Comparison of ENCODE assay signal across 20 cellular contexts in the genomic region with DNA sequence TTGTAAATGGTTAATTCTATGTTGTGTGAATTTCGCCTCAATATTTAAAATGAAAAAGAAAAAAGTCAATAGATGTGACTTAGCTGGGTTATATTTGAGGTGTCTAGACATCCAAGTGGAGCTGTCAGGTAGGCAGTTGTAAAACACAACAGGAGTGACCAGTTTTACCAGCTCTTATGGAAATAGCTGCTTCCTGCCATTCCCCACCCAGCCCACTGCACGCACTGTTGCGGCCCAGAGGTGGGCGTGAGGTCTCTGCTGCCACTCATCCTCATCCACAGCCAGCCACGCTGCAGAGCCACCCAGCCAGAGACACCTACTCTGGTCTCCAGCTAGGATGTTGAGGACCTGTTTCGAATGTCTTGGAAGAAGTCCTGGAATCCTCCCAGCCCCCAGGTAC. TPM values are rescaled to one million over a fixed set of nuclear protein-coding genes. Genes with fewer than 3 reads are reported as not detected.
DNase-seq lines count a peak whose midpoint lies in the region; ATAC-seq, FAIRE-seq and TF ChIP-seq lines count a peak whose summit lies in the region.
"Had no signal": no experiment of that assay in that cellular context is flagged by ENCODE, and none has a peak within 500 bp of the region (broad histone marks: within the 10 kb centered on the region; RNA-seq: fewer than 3 reads in every experiment).

No MANE protein-coding gene starts in this region.

- POLR2A ChIA-PET in HepG2 (lab: Yijun Ruan, JAX): no interaction called here

- no peak overlapping the region for H3K4me2 ChIP-seq in HepG2 (ENCODE audit: low read depth, low read length)
- H3K4me2 ChIP-seq: BLaER1, KMS-11 had no signal

- H3K36me3 ChIP-seq in HepG2 (replicated peaks in 1 of 2; ENCODE audit: control insufficient read depth in 1 of 2, insufficient read depth in 2 of 2, low read length in 2 of 2) (no peaks in the 10 kb centered on the region), right lobe of liver (no peaks in the 10 kb centered on the region), stomach (no peaks in the 10 kb centered on the region)
- H3K36me3 ChIP-seq: BLaER1, SJSA1 had no signal

- BruUV-seq in HepG2 (replicated peaks; lab: Mats Ljungman, UMichigan): no TSS peak

- H3K4me3 ChIP-seq in HepG2 (replicated peaks in 1 of 3; ENCODE audit: insufficient read depth in 1 of 3, low read depth in 2 of 3, low read length in 3 of 3): no peak overlapping the region
- H3K4me3 ChIP-seq in right lobe of liver: no peak overlapping the region
- H3K4me3 ChIP-seq in stomach: no peak overlapping the region
- H3K4me3 ChIP-seq: BLaER1, SJSA1 had no signal

- ATAC-seq in HepG2: peak; percentile 45; the same call in 2 of the 3 replicates
- ATAC-seq in right lobe of liver: no peak

- TF ChIP-seq RAD21 in HepG2 (CRISPR knock-in tag; IDR thresholded peaks at IDR 0.05): no peak

- DNase-seq in HepG2 (ENCODE audit: low spot score): no peak
- DNase-seq in right lobe of liver: no peak
- DNase-seq in NCI-H526 treated with DMSO at 0.1 percent for 48 hours (lab: John Stamatoyannopoulos, UW): peak; percentile 46
- DNase-seq in islet precursor cell: peak; percentile 81
- no peak for DNase-seq in stimulated activated naive CD4-positive, alpha-beta T cell treated with Interleukin-2 at 50 U/mL for 16 hours (lab: John Stamatoyannopoulos, UW)
- DNase-seq in NCI-H2029 (lab: John Stamatoyannopoulos, UW): no peak
- no peak for DNase-seq in stomach
- no peak for DNase-seq in activated effector memory CD4-positive, alpha-beta T cell treated with anti-CD3 and anti-CD28 coated beads, Interleukin-2, amount 50 U/mL, for 16 hours
- DNase-seq: CD4-positive, alpha-beta memory T cell; DMS79; HFFc6; NCI-H1417 treated with DMSO at 0.1 percent for 48 hours; NCI-H187 treated with DMSO at 0.1 percent for 48 hours; NCI-H774 had no signal

- H3K27me3 ChIP-seq in HepG2 (ENCODE audit: control insufficient read depth in 1 of 2, insufficient read depth in 2 of 2, low read length in 2 of 2) (peaks cover 0 to 33% of the 10 kb centered on the region in 2 experiments; a peak in 3 of 5 replicates), right lobe of liver (no peaks in the 10 kb centered on the region), stomach (peaks cover 0 to 14% (median 0%) of the 10 kb centered on the region in 3 donors)
- H3K27me3 ChIP-seq: BLaER1 had no signal

- no peak for TF ChIP-seq CTCF in HepG2 (CRISPR knock-in tag; IDR thresholded peaks at IDR 0.05)
- TF ChIP-seq CTCF in right lobe of liver (IDR thresholded peaks at IDR 0.05): no peak
- TF ChIP-seq CTCF in stomach (IDR thresholded peaks at IDR 0.05): no peak

- in situ Hi-C loops in HepG2 (cut with HindIII; ENCODE audit: extremely low pct_ligation_motif_present, low pct_unique_long_range_greater_than_20kb): no loop called here

- H3K9ac ChIP-seq in HepG2 (ENCODE audit: insufficient read depth, low read depth, low read length): no peak overlapping the region
- H3K9ac ChIP-seq: BLaER1, KMS-11 had no signal

- H4K20me1 ChIP-seq in HepG2 (ENCODE audit: insufficient read depth, low read length): no peaks in the 10 kb centered on the region
- H4K20me1 ChIP-seq: BLaER1 had no signal

- H3K27ac ChIP-seq in HepG2 (ENCODE audit: extremely low read length, insufficient read depth, low read length): no peak overlapping the region
- H3K27ac ChIP-seq in right lobe of liver: no peak overlapping the region
- no peak overlapping the region for H3K27ac ChIP-seq in stomach
- H3K27ac ChIP-seq: BLaER1, KMS-11, RWPE1, SJSA1 had no signal

- no peaks in the 10 kb centered on the region for H3K9me3 ChIP-seq in HepG2 (ENCODE audit: low read length)
- no peaks in the 10 kb centered on the region for H3K9me3 ChIP-seq in right lobe of liver
- no peaks in the 10 kb centered on the region for H3K9me3 ChIP-seq in stomach
- H3K9me3 ChIP-seq: BLaER1, SJSA1 had no signal

- FAIRE-seq in HepG2 (lab: Jason Lieb, UNC): no peak
- FAIRE-seq: A204.1, H1 had no signal

- H3K79me2 ChIP-seq in HepG2 (ENCODE audit: insufficient read depth, low read length): no peaks in the 10 kb centered on the region

- TF ChIP-seq POLR2A in HepG2 (IDR thresholded peaks at IDR 0.05; ENCODE audit: insufficient read depth in 1 of 2, low read depth in 2 of 2, low read length in 2 of 2) (no peak), right lobe of liver (IDR thresholded peaks at IDR 0.05) (no peak), stomach (IDR thresholded peaks at IDR 0.05) (no peak)

- CTCF ChIA-PET in HepG2 (lab: Yijun Ruan, JAX; ENCODE audit: low intra/inter-chr PET ratio, low total read pairs): no interaction called here

- H3K4me1 ChIP-seq in HepG2 (ENCODE audit: insufficient read depth, low read length) (no peaks in the 10 kb centered on the region), right lobe of liver (no peaks in the 10 kb centered on the region), stomach (peaks cover 0 to 6% (median 0%) of the 10 kb centered on the region in 4 donors)
- H3K4me1 ChIP-seq: SJSA1 had no signal

- no peak overlapping the region for H2AFZ ChIP-seq in HepG2 (ENCODE audit: low read length)

- TF ChIP-seq EP300 in HepG2 (IDR thresholded peaks at IDR 0.05; ENCODE audit: low read depth in 2 of 2, low read length in 2 of 2) (no peak), HepG2 (CRISPR knock-in tag; IDR thresholded peaks at IDR 0.05; ENCODE audit: borderline replicate concordance) (no peak), stomach (IDR thresholded peaks at IDR 0.05) (no peak)

- 11% methylated on average over 4 of the region's 6 CpGs for WGBS in HepG2 (ENCODE audit: low lambda C conversion rate)
- 95% methylated on average over 1 of the region's 6 CpGs for WGBS in right lobe of liver (ENCODE audit: insufficient coverage, low coverage, low lambda C conversion rate, missing lambda C conversion rate)
- WGBS in stomach, 5 donors: 54 to 81% (median 60%) methylated on average over 6 of the region's 6 CpGs

- intact Hi-C loops in HepG2 (cut with micrococcal nuclease; ENCODE audit: unreplicated experiment) (no loop called here), right lobe of liver (cut with DNase I) (no loop called here), stomach (cut with DNase I; ENCODE audit: low total_unique reads) (no loop called here)

RNA-seq across cellular contexts. Expression of a gene that starts 3.4 kb away (rescaled TPM):
- total RNA-seq in HepG2 (2016; rRNA removed; fragmentation: Illumina TruSeq; extraction: Trizol): 0.11 TPM in 1 of 2 replicates, not detected in the other
- not detected in 2 replicates for total RNA-seq in HepG2 (2016; cell fraction: cytosol; rRNA removed; fragmentation: Illumina TruSeq; extraction: Trizol; ENCODE audit: low read depth)
- total RNA-seq in HepG2 (2016; cell fraction: insoluble cytoplasmic fraction; rRNA removed; fragmentation: Illumina TruSeq; extraction: Trizol): 0.06 TPM in 1 of 2 replicates, not detected in the other
- not detected in 2 replicates for total RNA-seq in HepG2 (2016; cell fraction: membrane; rRNA removed; fragmentation: Illumina TruSeq; extraction: Trizol)
- not detected in 2 replicates for total RNA-seq in HepG2 (2016; cell fraction: nucleus; rRNA removed; fragmentation: Illumina TruSeq; extraction: Trizol)
- polyA plus RNA-seq in HepG2 (2011; rRNA removed): 0.03 TPM in 1 of 2 replicates, not detected in the other
- not detected in 2 replicates for polyA plus RNA-seq in HepG2 (2011; cell fraction: cytosol; rRNA removed)
- 0.05 and 0.11 TPM in 2 replicates for polyA plus RNA-seq in HepG2 (2011; cell fraction: nucleus; rRNA removed)
- polyA plus RNA-seq in HepG2 (2012): 0.16 and 0.19 TPM in 2 replicates
- not detected in 2 replicates for polyA plus RNA-seq in HepG2 (2016; cell fraction: cytosol; fragmentation: Illumina TruSeq; extraction: Trizol; ENCODE audit: low read depth)
- polyA plus RNA-seq in HepG2 (2016; cell fraction: insoluble cytoplasmic fraction; fragmentation: Illumina TruSeq; extraction: Trizol; ENCODE audit: low read depth): not detected in 2 replicates
- polyA plus RNA-seq in HepG2 (2016; cell fraction: membrane; fragmentation: Illumina TruSeq; extraction: Trizol; ENCODE audit: low read depth): not detected in 2 replicates
- 0.21 TPM in 1 of 2 replicates, not detected in the other for polyA plus RNA-seq in HepG2 (2016; cell fraction: nucleus; fragmentation: Illumina TruSeq; extraction: Trizol; ENCODE audit: insufficient read depth, low read depth)
- 0.22 and 5.5 TPM in 2 replicates for polyA minus RNA-seq in HepG2 (2011; rRNA and poly(A)+ RNA removed; ENCODE audit: low replicate concordance)
- not detected in 2 replicates for polyA minus RNA-seq in HepG2 (2011; cell fraction: cytosol; rRNA and poly(A)+ RNA removed)
- polyA minus RNA-seq in HepG2 (2011; cell fraction: nucleus; rRNA and poly(A)+ RNA removed): not detected in 2 replicates
- under 1 TPM in 3 of 6 experiments, not detected in 3; 0.20 to 0.29 (median 0.22) TPM for total RNA-seq in right lobe of liver
- 1 to 10 TPM in 2 of 5 donors, not detected in 3; 2.7 to 3.9 TPM for total RNA-seq in stomach
- polyA plus RNA-seq in stomach: 10 to 100 TPM in 1 of 3 donors, under 1 TPM in 1, not detected in 1; 0.12 to 10.5 TPM
- total RNA-seq: H1, HFFc6, SJSA1 had no signal

RNA-seq across cellular contexts. Expression of a gene that starts 19.5 kb away (rescaled TPM):
- 187 and 239 TPM in 2 replicates for total RNA-seq in HepG2 (2016; rRNA removed; fragmentation: Illumina TruSeq; extraction: Trizol)
- 22.3 and 28.3 TPM in 2 replicates for total RNA-seq in HepG2 (2016; cell fraction: cytosol; rRNA removed; fragmentation: Illumina TruSeq; extraction: Trizol; ENCODE audit: low read depth)
- total RNA-seq in HepG2 (2016; cell fraction: insoluble cytoplasmic fraction; rRNA removed; fragmentation: Illumina TruSeq; extraction: Trizol): 185 and 243 TPM in 2 replicates
- 36.4 and 40.0 TPM in 2 replicates for total RNA-seq in HepG2 (2016; cell fraction: membrane; rRNA removed; fragmentation: Illumina TruSeq; extraction: Trizol)
- total RNA-seq in HepG2 (2016; cell fraction: nucleus; rRNA removed; fragmentation: Illumina TruSeq; extraction: Trizol): 83.4 and 83.5 TPM in 2 replicates
- polyA plus RNA-seq in HepG2 (2011; rRNA removed): 121 and 145 TPM in 2 replicates
- 103 and 117 TPM in 2 replicates for polyA plus RNA-seq in HepG2 (2011; cell fraction: cytosol; rRNA removed)
- polyA plus RNA-seq in HepG2 (2011; cell fraction: nucleus; rRNA removed): 77.0 and 103 TPM in 2 replicates
- polyA plus RNA-seq in HepG2 (2012): 104 and 124 TPM in 2 replicates
- 8.3 and 9.0 TPM in 2 replicates for polyA plus RNA-seq in HepG2 (2016; cell fraction: cytosol; fragmentation: Illumina TruSeq; extraction: Trizol; ENCODE audit: low read depth)
- polyA plus RNA-seq in HepG2 (2016; cell fraction: insoluble cytoplasmic fraction; fragmentation: Illumina TruSeq; extraction: Trizol; ENCODE audit: low read depth): 233 and 236 TPM in 2 replicates
- polyA plus RNA-seq in HepG2 (2016; cell fraction: membrane; fragmentation: Illumina TruSeq; extraction: Trizol; ENCODE audit: low read depth): 19.8 and 20.6 TPM in 2 replicates
- polyA plus RNA-seq in HepG2 (2016; cell fraction: nucleus; fragmentation: Illumina TruSeq; extraction: Trizol; ENCODE audit: insufficient read depth, low read depth): 120 and 131 TPM in 2 replicates
- polyA minus RNA-seq in HepG2 (2011; rRNA and poly(A)+ RNA removed; ENCODE audit: low replicate concordance): 54.2 and 110 TPM in 2 replicates
- polyA minus RNA-seq in HepG2 (2011; cell fraction: cytosol; rRNA and poly(A)+ RNA removed): 55.3 and 55.4 TPM in 2 replicates
- polyA minus RNA-seq in HepG2 (2011; cell fraction: nucleus; rRNA and poly(A)+ RNA removed): 61.8 and 65.1 TPM in 2 replicates
- total RNA-seq in right lobe of liver: 10 to 100 TPM; 21.6 to 41.7 (median 32.2) TPM
- 10 to 100 TPM; 17.5 to 78.2 (median 49.7) TPM for total RNA-seq in stomach
- polyA plus RNA-seq in stomach: 10 to 100 TPM; 47.3 to 61.0 (median 48.7) TPM

RNA-seq across cellular contexts. Expression of a gene that starts 53.7 kb away (rescaled TPM):
- total RNA-seq in HepG2 (2016; rRNA removed; fragmentation: Illumina TruSeq; extraction: Trizol): 5.5 and 12.2 TPM in 2 replicates
- total RNA-seq in HepG2 (2016; cell fraction: cytosol; rRNA removed; fragmentation: Illumina TruSeq; extraction: Trizol; ENCODE audit: low read depth): 4.0 and 6.2 TPM in 2 replicates
- 4.5 and 13.3 TPM in 2 replicates for total RNA-seq in HepG2 (2016; cell fraction: insoluble cytoplasmic fraction; rRNA removed; fragmentation: Illumina TruSeq; extraction: Trizol)
- total RNA-seq in HepG2 (2016; cell fraction: membrane; rRNA removed; fragmentation: Illumina TruSeq; extraction: Trizol): 6.1 and 6.4 TPM in 2 replicates
- total RNA-seq in HepG2 (2016; cell fraction: nucleus; rRNA removed; fragmentation: Illumina TruSeq; extraction: Trizol): 18.5 and 23.9 TPM in 2 replicates
- polyA plus RNA-seq in HepG2 (2011; rRNA removed): 17.6 and 23.9 TPM in 2 replicates
- 13.7 and 17.1 TPM in 2 replicates for polyA plus RNA-seq in HepG2 (2011; cell fraction: cytosol; rRNA removed)
- polyA plus RNA-seq in HepG2 (2011; cell fraction: nucleus; rRNA removed): 145 and 163 TPM in 2 replicates
- 21.6 and 30.9 TPM in 2 replicates for polyA plus RNA-seq in HepG2 (2012)
- polyA plus RNA-seq in HepG2 (2016; cell fraction: cytosol; fragmentation: Illumina TruSeq; extraction: Trizol; ENCODE audit: low read depth): 3.7 and 4.2 TPM in 2 replicates
- 7.1 and 11.5 TPM in 2 replicates for polyA plus RNA-seq in HepG2 (2016; cell fraction: insoluble cytoplasmic fraction; fragmentation: Illumina TruSeq; extraction: Trizol; ENCODE audit: low read depth)
- polyA plus RNA-seq in HepG2 (2016; cell fraction: membrane; fragmentation: Illumina TruSeq; extraction: Trizol; ENCODE audit: low read depth): 7.0 and 7.3 TPM in 2 replicates
- polyA plus RNA-seq in HepG2 (2016; cell fraction: nucleus; fragmentation: Illumina TruSeq; extraction: Trizol; ENCODE audit: insufficient read depth, low read depth): 81.4 and 86.8 TPM in 2 replicates
- polyA minus RNA-seq in HepG2 (2011; rRNA and poly(A)+ RNA removed; ENCODE audit: low replicate concordance): 15.4 and 23.1 TPM in 2 replicates
- 15.4 and 18.7 TPM in 2 replicates for polyA minus RNA-seq in HepG2 (2011; cell fraction: cytosol; rRNA and poly(A)+ RNA removed)
- 34.1 and 36.2 TPM in 2 replicates for polyA minus RNA-seq in HepG2 (2011; cell fraction: nucleus; rRNA and poly(A)+ RNA removed)
- total RNA-seq in right lobe of liver: 10 to 100 TPM in 5 of 6 experiments, 1 to 10 TPM in 1; 9.7 to 23.5 (median 15.7) TPM
- 100 to 1,000 TPM in 2 of 5 donors, 10 to 100 TPM in 3; 15.8 to 307 (median 54.2) TPM for total RNA-seq in stomach
- polyA plus RNA-seq in stomach: 10 to 100 TPM; 15.7 to 30.1 (median 25.2) TPM

RNA-seq across cellular contexts. Expression of a gene that starts 53.8 kb away (rescaled TPM):
- 3.1 and 8.7 TPM in 2 replicates for total RNA-seq in HepG2 (2016; rRNA removed; fragmentation: Illumina TruSeq; extraction: Trizol)
- total RNA-seq in HepG2 (2016; cell fraction: cytosol; rRNA removed; fragmentation: Illumina TruSeq; extraction: Trizol; ENCODE audit: low read depth): 3.2 and 3.4 TPM in 2 replicates
- total RNA-seq in HepG2 (2016; cell fraction: insoluble cytoplasmic fraction; rRNA removed; fragmentation: Illumina TruSeq; extraction: Trizol): 3.5 and 11.2 TPM in 2 replicates
- 3.1 and 3.2 TPM in 2 replicates for total RNA-seq in HepG2 (2016; cell fraction: membrane; rRNA removed; fragmentation: Illumina TruSeq; extraction: Trizol)
- total RNA-seq in HepG2 (2016; cell fraction: nucleus; rRNA removed; fragmentation: Illumina TruSeq; extraction: Trizol): 12.9 and 13.6 TPM in 2 replicates
- polyA plus RNA-seq in HepG2 (2011; rRNA removed): 13.2 and 21.1 TPM in 2 replicates
- 5.5 and 7.6 TPM in 2 replicates for polyA plus RNA-seq in HepG2 (2011; cell fraction: cytosol; rRNA removed)
- polyA plus RNA-seq in HepG2 (2011; cell fraction: nucleus; rRNA removed): 121 and 146 TPM in 2 replicates
- 7.0 and 18.5 TPM in 2 replicates for polyA plus RNA-seq in HepG2 (2012)
- 0.73 and 1.0 TPM in 2 replicates for polyA plus RNA-seq in HepG2 (2016; cell fraction: cytosol; fragmentation: Illumina TruSeq; extraction: Trizol; ENCODE audit: low read depth)
- 2.8 and 4.4 TPM in 2 replicates for polyA plus RNA-seq in HepG2 (2016; cell fraction: insoluble cytoplasmic fraction; fragmentation: Illumina TruSeq; extraction: Trizol; ENCODE audit: low read depth)
- polyA plus RNA-seq in HepG2 (2016; cell fraction: membrane; fragmentation: Illumina TruSeq; extraction: Trizol; ENCODE audit: low read depth): 1.4 and 2.3 TPM in 2 replicates
- 29.5 and 32.2 TPM in 2 replicates for polyA plus RNA-seq in HepG2 (2016; cell fraction: nucleus; fragmentation: Illumina TruSeq; extraction: Trizol; ENCODE audit: insufficient read depth, low read depth)
- 7.7 and 20.5 TPM in 2 replicates for polyA minus RNA-seq in HepG2 (2011; rRNA and poly(A)+ RNA removed; ENCODE audit: low replicate concordance)
- polyA minus RNA-seq in HepG2 (2011; cell fraction: cytosol; rRNA and poly(A)+ RNA removed): 5.6 and 11.8 TPM in 2 replicates
- polyA minus RNA-seq in HepG2 (2011; cell fraction: nucleus; rRNA and poly(A)+ RNA removed): 22.4 and 23.0 TPM in 2 replicates
- 1 to 10 TPM; 5.8 to 9.8 (median 6.5) TPM for total RNA-seq in right lobe of liver
- 10 to 100 TPM in 3 of 5 donors, 1 to 10 TPM in 2; 2.3 to 93.3 (median 10.1) TPM for total RNA-seq in stomach
- polyA plus RNA-seq in stomach: 1 to 10 TPM; 2.6 to 8.7 (median 3.0) TPM

Comparison
In these comparisons a context has a peak if more than half of its experiments do, and no peak if none do; other contexts are left out.
1. DNase-seq: peak in NCI-H526 treated with DMSO at 0.1 percent for 48 hours (single experiment) and islet precursor cell (single experiment); none in HepG2 (single experiment), right lobe of liver (0 of 3), stimulated activated naive CD4-positive, alpha-beta T cell treated with Interleukin-2 at 50 U/mL for 16 hours (single experiment), NCI-H2029 (single experiment), stomach (single experiment) and activated effector memory CD4-positive, alpha-beta T cell treated with anti-CD3 and anti-CD28 coated beads, Interleukin-2, amount 50 U/mL, for 16 hours (single experiment).